Comparison of ENCODE assay signal across 17 cellular contexts in the genomic region with DNA sequence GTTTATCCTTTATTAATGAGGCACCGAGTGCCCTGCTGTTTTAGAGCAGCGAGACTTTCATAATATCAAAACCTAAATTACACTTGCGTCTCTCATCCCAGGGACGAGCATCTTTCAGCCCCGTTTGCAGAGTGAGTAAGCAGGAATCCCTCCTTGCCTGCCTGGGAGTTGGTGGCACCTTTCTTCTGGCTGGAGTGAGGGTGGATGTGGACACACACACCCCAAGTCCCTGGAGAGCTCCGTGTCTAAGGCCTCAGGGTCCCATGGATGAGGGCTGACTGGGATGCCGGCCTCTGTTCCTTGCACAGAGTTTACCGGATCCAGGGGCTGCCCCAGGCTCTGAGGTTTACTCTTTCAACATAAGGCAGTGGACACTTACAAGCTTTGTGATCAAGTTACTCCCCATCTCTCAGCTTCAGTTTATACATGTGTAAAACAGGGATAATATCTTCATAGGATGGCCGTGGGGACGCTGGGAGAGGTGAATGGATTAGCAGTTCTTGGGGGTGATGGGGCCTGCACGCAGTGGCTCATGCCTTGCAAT.
"Had no signal": no experiment of that assay in that cellular context is flagged by ENCODE, and none has a peak within 500 bp of the region (broad histone marks: within the 10 kb centered on the region; RNA-seq: fewer than 3 reads in every experiment).

No MANE protein-coding gene starts in this region.

- H3K9me3 Mint-ChIP-seq: activated CD4-positive, alpha-beta memory T cell treated with anti-CD3 and anti-CD28 coated beads for 36 hours; activated T-cell treated with anti-CD3 and anti-CD28 coated beads, Interleukin-2, amount 50 U/mL, for 72 hours; endodermal cell; stimulated activated naive CD8-positive, alpha-beta T cell treated with anti-CD3 and anti-CD28 coated beads, Interleukin-15, Interleukin-2, amounts not matched to agents 100 ng/mL and 50 ng/mL, for 24 hours; T-helper 1 cell treated with Interleukin-12 subunit alpha and Interleukin-12 subunit beta and Interleukin-4 antibody, amounts not matched to agents 30 μg/mL and 1 μg/mL, for 36 hours had no signal

- H3K27ac ChIP-seq: gastroesophageal sphincter, lower lobe of right lung, neutrophil, right atrium auricular region, thoracic aorta had no signal

- DNase-seq: activated CD4-positive, alpha-beta memory T cell treated with anti-CD3 and anti-CD28 coated beads for 36 hours; activated CD4-positive, alpha-beta T cell treated with anti-CD3 and anti-CD28 coated beads for 36 hours; activated T-cell treated with anti-CD3 and anti-CD28 coated beads, Interleukin-2, amount 50 U/mL, for 72 hours; anterior cingulate cortex; cerebellar nuclear complex; erythroblast; left colon; lower lobe of right lung; midbrain had no signal

- H3K4me3 Mint-ChIP-seq: activated CD4-positive, alpha-beta memory T cell treated with anti-CD3 and anti-CD28 coated beads for 36 hours; activated CD4-positive, alpha-beta T cell treated with anti-CD3 and anti-CD28 coated beads for 36 hours; activated T-cell treated with anti-CD3 and anti-CD28 coated beads, Interleukin-2, amount 50 U/mL, for 72 hours; endodermal cell; stimulated activated naive CD8-positive, alpha-beta T cell treated with anti-CD3 and anti-CD28 coated beads, Interleukin-15, Interleukin-2, amounts not matched to agents 100 ng/mL and 50 ng/mL, for 24 hours; T-helper 1 cell treated with Interleukin-12 subunit alpha and Interleukin-12 subunit beta and Interleukin-4 antibody, amounts not matched to agents 30 μg/mL and 1 μg/mL, for 36 hours had no signal

- H3K9me3 ChIP-seq: gastroesophageal sphincter, lower lobe of right lung, neutrophil, right atrium auricular region, thoracic aorta had no signal

- H3K36me3 ChIP-seq: gastroesophageal sphincter, lower lobe of right lung, neutrophil, right atrium auricular region, thoracic aorta had no signal

- H3K4me1 Mint-ChIP-seq: endodermal cell had no signal

- ATAC-seq: activated CD4-positive, alpha-beta T cell treated with anti-CD3 and anti-CD28 coated beads for 36 hours; activated T-cell treated with anti-CD3 and anti-CD28 coated beads, Interleukin-2, amount 50 U/mL, for 72 hours; gastroesophageal sphincter; left colon; lower lobe of right lung had no signal

- H3K4me3 ChIP-seq: gastroesophageal sphincter, lower lobe of right lung, right atrium auricular region, smooth muscle cell, thoracic aorta had no signal

- H3K27ac Mint-ChIP-seq: activated CD4-positive, alpha-beta memory T cell treated with anti-CD3 and anti-CD28 coated beads for 36 hours; activated CD4-positive, alpha-beta T cell treated with anti-CD3 and anti-CD28 coated beads for 36 hours; activated T-cell treated with anti-CD3 and anti-CD28 coated beads, Interleukin-2, amount 50 U/mL, for 72 hours; endodermal cell; stimulated activated naive CD8-positive, alpha-beta T cell treated with anti-CD3 and anti-CD28 coated beads, Interleukin-15, Interleukin-2, amounts not matched to agents 100 ng/mL and 50 ng/mL, for 24 hours; T-helper 1 cell treated with Interleukin-12 subunit alpha and Interleukin-12 subunit beta and Interleukin-4 antibody, amounts not matched to agents 30 μg/mL and 1 μg/mL, for 36 hours had no signal
